ENCODE assay signal across 1 cellular context in the genomic region with DNA sequence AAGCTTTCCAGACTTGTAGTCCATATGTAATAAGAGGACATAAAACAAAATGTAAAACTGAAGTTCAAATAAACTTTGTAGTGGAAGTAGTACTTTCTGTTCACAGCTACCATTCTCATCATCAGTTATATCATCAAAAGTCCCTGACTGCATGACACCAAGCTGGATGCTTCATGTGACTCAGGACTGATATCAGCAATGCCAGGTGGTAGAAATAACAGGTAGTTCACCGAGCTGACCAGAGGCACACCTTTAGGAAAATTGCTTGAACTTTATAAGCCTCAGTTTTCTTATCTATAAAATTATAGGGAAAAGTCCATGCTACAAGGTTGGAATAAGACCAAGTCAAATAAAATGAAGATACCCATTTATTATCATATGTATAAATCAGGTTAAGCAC.
TF ChIP-seq lines count a peak whose summit lies in the region.

No MANE protein-coding gene starts in this region.

TF ChIP-seq in IMR-90, 13 proteins besides CTCF, POLR2A, EP300 and RAD21 (continued from another document):
- TF ChIP-seq ELK1 (IDR thresholded peaks at IDR 0.05; ENCODE audit: borderline replicate concordance, low read depth, low read length) (no peak), MAZ (IDR thresholded peaks at IDR 0.05; ENCODE audit: borderline replicate concordance, low read depth, low read length) (no peak), NFE2L2 (IDR thresholded peaks at IDR 0.05; ENCODE audit: low read depth, low read length) (no peak), MXI1 (IDR thresholded peaks at IDR 0.05; ENCODE audit: borderline replicate concordance, low read depth, low read length) (no peak), USF2 (IDR thresholded peaks at IDR 0.05; ENCODE audit: low read depth, low read length) (no peak), FOS (IDR thresholded peaks at IDR 0.05; ENCODE audit: low read depth, low read length) (no peak)
